Comparison of ENCODE assay signal across 8 cellular contexts in genomic region chr11:117072517-117073218, GRCh38. TPM values are rescaled to one million over a fixed set of nuclear protein-coding genes. Genes with fewer than 3 reads are reported as not detected.
DNase-seq lines count a peak whose midpoint lies in the region; ATAC-seq, FAIRE-seq and TF ChIP-seq lines count a peak whose summit lies in the region.

No MANE protein-coding gene starts in this region.

- intact Hi-C loops in upper lobe of right lung (cut with DNase I) = no loop called here

- no peaks in the 10 kb centered on the region for H3K9me3 Mint-ChIP-seq in activated naive CD8-positive, alpha-beta T cell treated with anti-CD3 and anti-CD28 coated beads, Interleukin-2, amount 50 U/mL, for 24 hours

- H3K4me1 ChIP-seq in upper lobe of right lung = peaks cover 46% of the 10 kb centered on the region

- peaks cover 72% of the 10 kb centered on the region for H3K4me1 Mint-ChIP-seq in activated naive CD8-positive, alpha-beta T cell treated with anti-CD3 and anti-CD28 coated beads, Interleukin-2, amount 50 U/mL, for 24 hours

- H3K36me3 ChIP-seq in upper lobe of right lung = no peaks in the 10 kb centered on the region

- no peaks in the 10 kb centered on the region for H3K27me3 Mint-ChIP-seq in activated naive CD8-positive, alpha-beta T cell treated with anti-CD3 and anti-CD28 coated beads, Interleukin-2, amount 50 U/mL, for 24 hours

- no peak overlapping the region for H3K4me3 ChIP-seq in upper lobe of right lung

- peak; percentile 90 for DNase-seq in DMS53 (lab: John Stamatoyannopoulos, UW)
- DNase-seq in HuH-7 (ENCODE audit: low spot score) = peak; percentile 17
- DNase-seq in activated naive CD8-positive, alpha-beta T cell treated with anti-CD3 and anti-CD28 coated beads, Interleukin-2, amount 50 U/mL, for 24 hours = no peak
- no peak for DNase-seq in upper lobe of right lung
- DNase-seq in NCI-H2171 (lab: John Stamatoyannopoulos, UW) = no peak
- DNase-seq in NCI-H510A (lab: John Stamatoyannopoulos, UW) = no peak
- no peak for DNase-seq in T-helper 9 cell

- ATAC-seq in activated naive CD8-positive, alpha-beta T cell treated with anti-CD3 and anti-CD28 coated beads, Interleukin-2, amount 50 U/mL, for 24 hours = peak; percentile 75
- peak; percentile 81 for ATAC-seq in upper lobe of right lung

- H3K4me3 Mint-ChIP-seq in activated naive CD8-positive, alpha-beta T cell treated with anti-CD3 and anti-CD28 coated beads, Interleukin-2, amount 50 U/mL, for 24 hours = peak overlapping the region; percentile 37

- H3K27ac Mint-ChIP-seq in activated naive CD8-positive, alpha-beta T cell treated with anti-CD3 and anti-CD28 coated beads, Interleukin-2, amount 50 U/mL, for 24 hours = peak overlapping the region; percentile 69

- H3K9me3 ChIP-seq in upper lobe of right lung = no peaks in the 10 kb centered on the region

- no peak overlapping the region for H3K27ac ChIP-seq in upper lobe of right lung

- H3K27me3 ChIP-seq in upper lobe of right lung = no peaks in the 10 kb centered on the region

- FAIRE-seq in islet of Langerhans (lab: Jason Lieb, UNC) = peak; percentile 56

- no peak for TF ChIP-seq CTCF in upper lobe of right lung (IDR thresholded peaks at IDR 0.05)

- peaks cover 13% of the 10 kb centered on the region for H3K36me3 Mint-ChIP-seq in activated naive CD8-positive, alpha-beta T cell treated with anti-CD3 and anti-CD28 coated beads, Interleukin-2, amount 50 U/mL, for 24 hours (ENCODE audit: low read depth)

RNA-seq across cellular contexts. Expression of gene SIK3, which starts 25.6 kb away (rescaled TPM):
- 37.1 TPM for total RNA-seq in upper lobe of right lung

Comparison
In these comparisons a context has a peak if more than half of its experiments do, and no peak if none do; other contexts are left out.
1. DNase-seq: peak in DMS53 (single experiment) and HuH-7 (single experiment); none in activated naive CD8-positive, alpha-beta T cell treated with anti-CD3 and anti-CD28 coated beads, Interleukin-2, amount 50 U/mL, for 24 hours (single experiment), upper lobe of right lung (single experiment), NCI-H2171 (single experiment), NCI-H510A (single experiment) and T-helper 9 cell (single experiment).